Comparison of ENCODE assay signal across 8 cellular contexts in genomic region chr16:54936979-54937672, GRCh38. TPM values are rescaled to one million over a fixed set of nuclear protein-coding genes. Genes with fewer than 3 reads are reported as not detected.
DNase-seq lines count a peak whose midpoint lies in the region; ATAC-seq, FAIRE-seq and TF ChIP-seq lines count a peak whose summit lies in the region.

No MANE protein-coding gene starts in this region.

- H3K4me2 ChIP-seq in MM.1S (ENCODE audit: low read depth, low read length) (no peak overlapping the region), endothelial cell of umbilical vein (ENCODE audit: insufficient read depth, low read length) (no peak overlapping the region), SK-N-SH (no peak overlapping the region)

- peak in 1 of 2 donors; percentile 22 for ATAC-seq in naive thymus-derived CD8-positive, alpha-beta T cell
- ATAC-seq in GM21367 (IDR thresholded peaks at IDR 0.05; ENCODE audit: unreplicated experiment): no peak
- ATAC-seq in GM19351 (IDR thresholded peaks at IDR 0.05; ENCODE audit: unreplicated experiment): no peak

- H3K4me3 Mint-ChIP-seq in CD4-positive, alpha-beta memory T cell: peak overlapping the region in 7 of 8 donors; percentile 32 to 82 (median 71)
- H3K4me3 Mint-ChIP-seq in naive thymus-derived CD8-positive, alpha-beta T cell: peak overlapping the region in 8 of 10 donors; percentile 29 to 66 (median 51)

- H3K9me3 Mint-ChIP-seq in CD4-positive, alpha-beta memory T cell: peaks cover 0 to 24% (median 10%) of the 10 kb centered on the region in 8 donors
- peaks cover 0 to 7% (median 0%) of the 10 kb centered on the region in 9 donors for H3K9me3 Mint-ChIP-seq in naive thymus-derived CD8-positive, alpha-beta T cell

- dilution Hi-C loops in endothelial cell of umbilical vein (cut with MboI; ENCODE audit: extremely low pct_ligation_motif_present, low sequenced_read_pairs): no loop called here

- no peak overlapping the region for H3K27ac ChIP-seq in CD4-positive, alpha-beta memory T cell (ENCODE audit: low read depth, low read length)
- H3K27ac ChIP-seq in MM.1S (ENCODE audit: low read length) (no peak overlapping the region), endothelial cell of umbilical vein (ENCODE audit: insufficient read depth, low read depth, low read length) (no peak overlapping the region), SK-N-SH (ENCODE audit: low read depth in 2 of 2, low read length in 1 of 2) (no peak overlapping the region)

- CTCF ChIA-PET in CD4-positive, alpha-beta memory T cell (lab: Charles Lee; ENCODE audit: partially characterized antibody): interaction anchor here (1.2 kb wide), 1 partner anchor 10 kb away, joined by 3 read pairs; no protein-coding TSS in a partner anchor
- CTCF ChIA-PET in endothelial cell of umbilical vein (lab: Charles Lee): no interaction called here
- CTCF ChIA-PET in SK-N-SH (lab: Yijun Ruan, JAX): interaction anchor here (1.2 kb wide), 1 partner anchor 387 kb away, joined by 5 read pairs; the partner anchor contains the start of gene IRX6

- DNase-seq in CD4-positive, alpha-beta memory T cell: no peak
- no peak for DNase-seq in MM.1S
- DNase-seq in endothelial cell of umbilical vein (ENCODE audit: low read depth, low spot score): peak; percentile 24
- DNase-seq in naive thymus-derived CD8-positive, alpha-beta T cell: no peak
- DNase-seq in NCI-H446 treated with DMSO at 0.1 percent for 48 hours (lab: John Stamatoyannopoulos, UW): no peak
- DNase-seq in SK-N-SH: no peak

- TF ChIP-seq CTCF in MM.1S (IDR thresholded peaks at IDR 0.05; ENCODE audit: low read length) (peak; percentile 20; the same call in 1 of the 2 replicates), endothelial cell of umbilical vein (IDR thresholded peaks at IDR 0.05; ENCODE audit: extremely low read depth in 1 of 2, insufficient read depth in 1 of 2, low read depth in 1 of 2, low read length in 2 of 2) (peak; percentile 61 to 66), SK-N-SH (IDR thresholded peaks at IDR 0.05) (no peak)

- TF ChIP-seq EP300 in SK-N-SH (IDR thresholded peaks at IDR 0.05; ENCODE audit: borderline replicate concordance in 1 of 2, low read depth in 1 of 2, low read length in 1 of 2): no peak

- peaks cover 7 to 33% (median 17%) of the 10 kb centered on the region in 4 donors for H3K4me1 Mint-ChIP-seq in CD4-positive, alpha-beta memory T cell
- H3K4me1 Mint-ChIP-seq in naive thymus-derived CD8-positive, alpha-beta T cell: peaks cover 7 to 33% (median 28%) of the 10 kb centered on the region in 4 donors

- no peak for TF ChIP-seq POLR2A in endothelial cell of umbilical vein (IDR thresholded peaks at IDR 0.05; ENCODE audit: low read depth, low read length)

- peaks cover 50% of the 10 kb centered on the region for H3K27me3 ChIP-seq in CD4-positive, alpha-beta memory T cell (ENCODE audit: insufficient read depth, low read length)
- no peaks in the 10 kb centered on the region for H3K27me3 ChIP-seq in MM.1S (replicated peaks; ENCODE audit: insufficient read depth, low read length)
- H3K27me3 ChIP-seq in endothelial cell of umbilical vein (ENCODE audit: control insufficient read depth in 2 of 2, insufficient read depth in 2 of 2, low read length in 2 of 2): peaks cover 87 to 95% of the 10 kb centered on the region in 2 experiments
- no peaks in the 10 kb centered on the region for H3K27me3 ChIP-seq in SK-N-SH (ENCODE audit: insufficient read depth)

- no peak overlapping the region for H3K9ac ChIP-seq in MM.1S (ENCODE audit: low read length)
- no peak overlapping the region for H3K9ac ChIP-seq in endothelial cell of umbilical vein (replicated peaks; ENCODE audit: extremely low read depth, insufficient read depth, low read length)
- no peak overlapping the region for H3K9ac ChIP-seq in SK-N-SH

- H3K27ac Mint-ChIP-seq in CD4-positive, alpha-beta memory T cell: peak overlapping the region in 2 of 7 donors; percentile 12 to 87
- H3K27ac Mint-ChIP-seq in naive thymus-derived CD8-positive, alpha-beta T cell: no peak overlapping the region

- no peaks in the 10 kb centered on the region for H4K20me1 ChIP-seq in MM.1S (ENCODE audit: insufficient read depth, low read length)
- peaks cover 5% of the 10 kb centered on the region for H4K20me1 ChIP-seq in endothelial cell of umbilical vein (replicated peaks; ENCODE audit: control insufficient read depth, extremely low read depth, insufficient read depth, low read length)
- no peaks in the 10 kb centered on the region for H4K20me1 ChIP-seq in SK-N-SH (ENCODE audit: insufficient read depth)

- H3K36me3 Mint-ChIP-seq in CD4-positive, alpha-beta memory T cell: no peaks in the 10 kb centered on the region
- H3K36me3 Mint-ChIP-seq in naive thymus-derived CD8-positive, alpha-beta T cell: peaks cover 0 to 6% (median 0%) of the 10 kb centered on the region in 3 donors

- no peak for TF ChIP-seq RAD21 in SK-N-SH (IDR thresholded peaks at IDR 0.05; ENCODE audit: low read length)

- BruUV-seq in endothelial cell of umbilical vein (replicated peaks; lab: Mats Ljungman, UMichigan): no TSS peak

- H3K9me2 ChIP-seq in MM.1S (replicated peaks; ENCODE audit: insufficient read depth, low read length): no peaks in the 10 kb centered on the region
- H3K9me2 ChIP-seq in SK-N-SH: no peaks in the 10 kb centered on the region

- POLR2A ChIA-PET in CD4-positive, alpha-beta memory T cell (lab: Charles Lee; ENCODE audit: partially characterized antibody): no interaction called here
- POLR2A ChIA-PET in endothelial cell of umbilical vein (lab: Charles Lee): no interaction called here
- POLR2A ChIA-PET in naive thymus-derived CD8-positive, alpha-beta T cell (lab: Charles Lee): no interaction called here
- POLR2A ChIA-PET in SK-N-SH (lab: Yijun Ruan, JAX): no interaction called here

- peaks cover 59 to 62% of the 10 kb centered on the region in 2 donors for H3K27me3 Mint-ChIP-seq in CD4-positive, alpha-beta memory T cell
- peaks cover 44 to 98% (median 70%) of the 10 kb centered on the region in 5 donors for H3K27me3 Mint-ChIP-seq in naive thymus-derived CD8-positive, alpha-beta T cell

- intact Hi-C loops in CD4-positive, alpha-beta memory T cell (cut with micrococcal nuclease): no loop called here
- intact Hi-C loops in endothelial cell of umbilical vein (cut with micrococcal nuclease): loop anchor here (2.0 to 10.0 kb wide), 4 partner anchors 654 to 1386 kb away; no protein-coding TSS in a partner anchor

- H3K36me3 ChIP-seq in CD4-positive, alpha-beta memory T cell (ENCODE audit: insufficient read depth, low read length): no peaks in the 10 kb centered on the region
- no peaks in the 10 kb centered on the region for H3K36me3 ChIP-seq in MM.1S (replicated peaks; ENCODE audit: insufficient read depth, low read length)
- no peaks in the 10 kb centered on the region for H3K36me3 ChIP-seq in endothelial cell of umbilical vein (ENCODE audit: control insufficient read depth in 2 of 2, extremely low read depth in 1 of 2, insufficient read depth in 2 of 2, low read length in 2 of 2)
- peaks cover 10 to 14% of the 10 kb centered on the region in 2 experiments for H3K36me3 ChIP-seq in SK-N-SH (replicated peaks in 1 of 2; ENCODE audit: control insufficient read depth in 1 of 2, insufficient read depth in 2 of 2, low read length in 1 of 2)

- H2AFZ ChIP-seq in MM.1S (ENCODE audit: low read length) (no peak overlapping the region), endothelial cell of umbilical vein (ENCODE audit: low read depth, low read length) (no peak overlapping the region), SK-N-SH (ENCODE audit: low read depth) (no peak overlapping the region)

- 83% methylated on average over 31 of the region's 39 CpGs for WGBS in SK-N-SH (ENCODE audit: low lambda C conversion rate)

- no peaks in the 10 kb centered on the region for H3F3A ChIP-seq in MM.1S (ENCODE audit: insufficient read depth, low read length)
- no peaks in the 10 kb centered on the region for H3F3A ChIP-seq in SK-N-SH (replicated peaks; ENCODE audit: insufficient read depth)

- peaks cover 10% of the 10 kb centered on the region for H3K4me1 ChIP-seq in CD4-positive, alpha-beta memory T cell (ENCODE audit: insufficient read depth, low read length)
- H3K4me1 ChIP-seq in MM.1S (ENCODE audit: low read length): no peaks in the 10 kb centered on the region
- H3K4me1 ChIP-seq in endothelial cell of umbilical vein (ENCODE audit: control insufficient read depth, extremely low read depth, insufficient read depth, low read length): peaks cover 4% of the 10 kb centered on the region
- peaks cover 0 to 3% of the 10 kb centered on the region in 2 experiments; a peak in 1 of 4 replicates for H3K4me1 ChIP-seq in SK-N-SH (ENCODE audit: control insufficient read depth in 1 of 2, insufficient read depth in 2 of 2, low read depth in 1 of 2, low read length in 1 of 2)

- H3K4me3 ChIP-seq in CD4-positive, alpha-beta memory T cell (ENCODE audit: low read length in 2 of 2): peak overlapping the region in 1 of 2 donors; percentile 28
- H3K4me3 ChIP-seq in MM.1S (ENCODE audit: low read length) (0 out of 2 replicates have a peak overlapping the region, but pooled peaks have one; percentile 14), endothelial cell of umbilical vein (replicated peaks in 1 of 3; ENCODE audit: insufficient read depth in 1 of 3, low read depth in 1 of 3, low read length in 3 of 3) (no peak overlapping the region), SK-N-SH (ENCODE audit: low read depth in 2 of 2, low read length in 1 of 2) (peak overlapping the region in 1 of 2 experiments; percentile 43; a peak in 1 of 4 replicates)

- H3K9me3 ChIP-seq in CD4-positive, alpha-beta memory T cell (ENCODE audit: control insufficient read depth in 1 of 2, low read length in 2 of 2): no peaks in the 10 kb centered on the region
- H3K9me3 ChIP-seq in MM.1S (replicated peaks; ENCODE audit: insufficient read depth, low read length) (no peaks in the 10 kb centered on the region), endothelial cell of umbilical vein (replicated peaks; ENCODE audit: control insufficient read depth, insufficient read depth, low read length) (no peaks in the 10 kb centered on the region), SK-N-SH (no peaks in the 10 kb centered on the region)

- H3K79me2 ChIP-seq in MM.1S (ENCODE audit: low read length) (peaks cover 5% of the 10 kb centered on the region), endothelial cell of umbilical vein (ENCODE audit: control insufficient read depth, insufficient read depth, low read length) (no peaks in the 10 kb centered on the region), SK-N-SH (ENCODE audit: insufficient read depth) (peaks cover 6% of the 10 kb centered on the region; the same call in 1 of the 2 replicates)

- no peaks in the 10 kb centered on the region for H3K9me1 ChIP-seq in endothelial cell of umbilical vein (replicated peaks; ENCODE audit: control insufficient read depth, extremely low read depth, insufficient read depth, low read length)

- FAIRE-seq in endothelial cell of umbilical vein (lab: Jason Lieb, UNC): no peak

RNA-seq across cellular contexts. Expression of gene IRX5, which starts 6.5 kb away (rescaled TPM):
- not detected for total RNA-seq in CD4-positive, alpha-beta memory T cell
- polyA plus RNA-seq in CD4-positive, alpha-beta memory T cell: under 1 TPM in 1 of 2 donors, not detected in 1; 0.10 TPM
- total RNA-seq in endothelial cell of umbilical vein: not detected in 2 replicates
- polyA plus RNA-seq in endothelial cell of umbilical vein: not detected in 2 replicates
- polyA plus RNA-seq in endothelial cell of umbilical vein (2011; cell fraction: cytosol; rRNA removed): not detected in 2 replicates
- 0.14 and 0.16 TPM in 2 replicates for polyA plus RNA-seq in endothelial cell of umbilical vein (2011; cell fraction: nucleus; rRNA removed)
- polyA plus RNA-seq in endothelial cell of umbilical vein (2012): not detected in 2 replicates
- polyA minus RNA-seq in endothelial cell of umbilical vein: not detected in 2 replicates
- 3.6 TPM for polyA minus RNA-seq in endothelial cell of umbilical vein (2011; cell fraction: cytosol; rRNA and poly(A)+ RNA removed)
- 0.29 TPM in 1 of 2 replicates, not detected in the other for polyA minus RNA-seq in endothelial cell of umbilical vein (2011; cell fraction: nucleus; rRNA and poly(A)+ RNA removed)
- total RNA-seq in naive thymus-derived CD8-positive, alpha-beta T cell: not detected
- polyA plus RNA-seq in naive thymus-derived CD8-positive, alpha-beta T cell: not detected
- 1.0 and 1.4 TPM in 2 replicates for polyA plus RNA-seq in SK-N-SH (2012; rRNA removed)
- polyA plus RNA-seq in SK-N-SH (2012; cell fraction: cytosol; rRNA removed): 0.91 and 1.3 TPM in 2 replicates
- polyA plus RNA-seq in SK-N-SH (2012; cell fraction: nucleus; rRNA removed): 1.8 and 2.5 TPM in 2 replicates
